In the genomic region with DNA sequence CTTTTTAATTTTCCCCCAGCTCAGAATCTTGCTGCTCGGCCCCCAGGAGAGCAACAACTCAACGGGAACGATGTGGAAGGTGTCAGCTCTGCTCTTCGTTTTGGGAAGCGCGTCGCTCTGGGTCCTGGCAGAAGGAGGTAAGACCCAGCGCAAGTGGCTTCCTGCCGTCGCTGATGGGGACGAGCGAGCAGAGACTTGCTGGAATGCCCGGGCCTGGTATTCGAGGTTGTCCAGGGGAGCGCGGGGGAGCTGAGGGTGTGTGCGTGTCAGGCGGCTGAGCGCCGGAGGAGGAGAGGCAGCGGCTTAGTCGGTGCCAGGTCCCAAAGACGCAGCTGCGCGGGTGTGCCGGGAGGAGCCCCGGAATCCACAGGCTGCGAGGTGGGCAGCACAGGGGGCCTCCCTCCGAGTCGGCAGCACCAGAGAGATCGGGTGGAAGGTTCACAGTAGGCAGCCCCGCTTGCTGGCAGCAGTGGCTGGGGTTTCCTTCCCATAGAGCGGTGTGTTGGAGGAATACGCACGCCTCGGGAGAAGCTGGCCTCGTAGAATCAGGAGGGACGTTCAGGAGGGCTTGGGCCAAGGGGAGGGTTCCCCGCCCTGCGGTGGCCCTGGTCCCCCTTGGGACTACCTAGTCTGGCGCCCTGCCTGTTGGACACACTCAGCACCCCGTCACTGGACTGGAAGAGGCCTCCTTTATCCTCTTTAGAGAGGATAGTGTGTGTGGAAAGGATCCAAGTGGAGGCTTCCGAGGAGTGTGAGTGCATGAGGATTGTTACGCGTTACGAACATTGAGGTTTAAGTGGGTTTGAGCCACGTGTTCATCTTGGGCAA, we compare ENCODE assay signal across 11 cellular contexts. TPM values are rescaled to one million over a fixed set of nuclear protein-coding genes. Genes with fewer than 3 reads are reported as not detected.
DNase-seq lines count a peak whose midpoint lies in the region; ATAC-seq and TF ChIP-seq lines count a peak whose summit lies in the region.
"Had no signal": no experiment of that assay in that cellular context is flagged by ENCODE, and none has a peak within 500 bp of the region (broad histone marks: within the 10 kb centered on the region; RNA-seq: fewer than 3 reads in every experiment).

No MANE protein-coding gene starts in this region.

- H3K4me1 ChIP-seq in BLaER1 treated with 17β-estradiol and CSF1 and Interleukin-3, amounts not matched to agents 10 nM and 100 nM: peaks cover 17 to 24% (median 22%) of the 10 kb centered on the region in 10 experiments
- H3K4me1 ChIP-seq in left ventricle myocardium inferior (peaks cover 50% of the 10 kb centered on the region), MM.1S (ENCODE audit: low read length) (no peaks in the 10 kb centered on the region)

- H3K4me3 ChIP-seq in BLaER1 treated with 17β-estradiol and CSF1 and Interleukin-3, amounts not matched to agents 10 nM and 100 nM: no peak overlapping the region
- peak overlapping the region; percentile 72 for H3K4me3 ChIP-seq in left ventricle myocardium inferior
- H3K4me3 ChIP-seq in MM.1S (ENCODE audit: low read length): no peak overlapping the region

- H4K20me1 ChIP-seq in BLaER1 treated with 17β-estradiol and CSF1 and Interleukin-3, amounts not matched to agents 10 nM and 100 nM: no peaks in the 10 kb centered on the region
- H4K20me1 ChIP-seq in MM.1S (ENCODE audit: insufficient read depth, low read length): no peaks in the 10 kb centered on the region

- intact Hi-C loops in left ventricle myocardium inferior (cut with micrococcal nuclease): no loop called here

- DNase-seq in WTC11 (ENCODE audit: low spot score) (peak; percentile 57), left ventricle myocardium inferior (peak; percentile 42), pons (ENCODE audit: low spot score) (peak; percentile 45), NCI-H82 (lab: John Stamatoyannopoulos, UW) (no peak), MM.1S (no peak), DMS153 treated with DMSO at 0.1 percent for 48 hours (lab: John Stamatoyannopoulos, UW; ENCODE audit: unreplicated experiment) (no peak)
- DNase-seq: activated CD8-positive, alpha-beta memory T cell treated with anti-CD3 and anti-CD28 coated beads, Interleukin-2, amount 50 U/mL, for 48 hours; DND-41; naive thymus-derived CD8-positive, alpha-beta T cell had no signal

- H3F3A ChIP-seq in MM.1S (ENCODE audit: insufficient read depth, low read length): no peaks in the 10 kb centered on the region

- no peaks in the 10 kb centered on the region for H3K9me3 Mint-ChIP-seq in WTC11

- no peak overlapping the region for H3K9ac ChIP-seq in BLaER1 treated with 17β-estradiol and CSF1 and Interleukin-3, amounts not matched to agents 10 nM and 100 nM
- H3K9ac ChIP-seq in MM.1S (ENCODE audit: low read length): no peak overlapping the region

- TF ChIP-seq CTCF in WTC11 (IDR thresholded peaks at IDR 0.05) (no peak), left ventricle myocardium inferior (IDR thresholded peaks at IDR 0.05; ENCODE audit: borderline replicate concordance) (no peak), MM.1S (IDR thresholded peaks at IDR 0.05; ENCODE audit: low read length) (no peak)

- no peak overlapping the region for H3K27ac ChIP-seq in BLaER1 treated with 17β-estradiol and CSF1 and Interleukin-3, amounts not matched to agents 10 nM and 100 nM
- H3K27ac ChIP-seq in left ventricle myocardium inferior (replicated peaks) (peak overlapping the region; percentile 81), MM.1S (ENCODE audit: low read length) (no peak overlapping the region)

- no peaks in the 10 kb centered on the region for H3K79me2 ChIP-seq in MM.1S (ENCODE audit: low read length)

- peak overlapping the region; percentile 92 for H3K4me3 Mint-ChIP-seq in WTC11
- H3K4me3 Mint-ChIP-seq: naive thymus-derived CD8-positive, alpha-beta T cell had no signal

- peaks cover 58% of the 10 kb centered on the region for H3K4me1 Mint-ChIP-seq in WTC11

- no peaks in the 10 kb centered on the region; a peak in 1 of 22 replicates for H3K27me3 ChIP-seq in BLaER1 treated with 17β-estradiol and CSF1 and Interleukin-3, amounts not matched to agents 10 nM and 100 nM
- H3K27me3 ChIP-seq in left ventricle myocardium inferior (ENCODE audit: low read depth) (peaks cover 42% of the 10 kb centered on the region), MM.1S (replicated peaks; ENCODE audit: insufficient read depth, low read length) (peaks cover 28% of the 10 kb centered on the region)

- peaks cover 4% of the 10 kb centered on the region; the same call in 1 of the 2 replicates for H3K36me3 Mint-ChIP-seq in WTC11

- ATAC-seq in WTC11: peak; percentile 29
- ATAC-seq in HG02973 (IDR thresholded peaks at IDR 0.05; ENCODE audit: unreplicated experiment): no peak
- ATAC-seq: naive thymus-derived CD8-positive, alpha-beta T cell had no signal

- H3K27ac Mint-ChIP-seq in WTC11: peak overlapping the region; percentile 85
- H3K27ac Mint-ChIP-seq: naive thymus-derived CD8-positive, alpha-beta T cell had no signal

- no peak overlapping the region for H2AFZ ChIP-seq in MM.1S (ENCODE audit: low read length)

- peak overlapping the region; percentile 34 to 77 (median 57) for H3K4me2 ChIP-seq in BLaER1 treated with 17β-estradiol and CSF1 and Interleukin-3, amounts not matched to agents 10 nM and 100 nM
- H3K4me2 ChIP-seq in MM.1S (ENCODE audit: low read depth, low read length): no peak overlapping the region

- no peaks in the 10 kb centered on the region for H3K36me3 ChIP-seq in BLaER1 treated with 17β-estradiol and CSF1 and Interleukin-3, amounts not matched to agents 10 nM and 100 nM
- H3K36me3 ChIP-seq in left ventricle myocardium inferior (no peaks in the 10 kb centered on the region), MM.1S (replicated peaks; ENCODE audit: insufficient read depth, low read length) (no peaks in the 10 kb centered on the region)

- POLR2A ChIA-PET in WTC11 (lab: Charles Lee): interaction anchor here (0.6 kb wide), 1 partner anchor 112 kb away, joined by 3 read pairs; no protein-coding TSS in a partner anchor

- no peaks in the 10 kb centered on the region for H3K9me2 ChIP-seq in MM.1S (replicated peaks; ENCODE audit: insufficient read depth, low read length)

- CTCF ChIA-PET in WTC11 (lab: Charles Lee): interaction anchor here (0.6 to 4.4 kb wide), 4 partner anchors 13 to 1461 kb away, joined by 3 to 27 read pairs (median 4); partner anchors contain the start of gene LRRC38

- H3K27me3 Mint-ChIP-seq in WTC11 (ENCODE audit: low read depth): peaks cover 7% of the 10 kb centered on the region; the same call in 1 of the 2 replicates

- peaks cover 0 to 15% (median 11%) of the 10 kb centered on the region in 11 experiments; a peak in 11 of 22 replicates for H3K9me3 ChIP-seq in BLaER1 treated with 17β-estradiol and CSF1 and Interleukin-3, amounts not matched to agents 10 nM and 100 nM (replicated peaks in 1 of 11)
- H3K9me3 ChIP-seq in left ventricle myocardium inferior (replicated peaks) (no peaks in the 10 kb centered on the region), MM.1S (replicated peaks; ENCODE audit: insufficient read depth, low read length) (no peaks in the 10 kb centered on the region)

TF ChIP-seq in WTC11, 78 proteins besides CTCF, POLR2A, EP300 and RAD21:
- TF ChIP-seq ZNF512 (CRISPR knock-in tag; IDR thresholded peaks at IDR 0.05; ENCODE audit: borderline replicate concordance) (no peak), FOXK1 (CRISPR knock-in tag; IDR thresholded peaks at IDR 0.05) (0 out of 2 replicates have a peak, but pooled peaks have one; percentile 13), NFE2L1 (CRISPR knock-in tag; IDR thresholded peaks at IDR 0.05) (0 out of 2 replicates have a peak, but pooled peaks have one; percentile 17), JAZF1 (CRISPR knock-in tag; IDR thresholded peaks at IDR 0.05) (no peak), SP1 (CRISPR knock-in tag; conservative IDR thresholded peaks at IDR 0.05) (peak; percentile 24; the same call in 1 of the 2 replicates), TP53 (CRISPR knock-in tag; IDR thresholded peaks at IDR 0.05) (0 out of 2 replicates have a peak, but pooled peaks have one; percentile 58)

RNA-seq across cellular contexts. Expression of gene PDPN, which starts 0.5 kb away (rescaled TPM):
- total RNA-seq in WTC11 (2021): 128 to 158 TPM (median 135 TPM) in 3 replicates
- 16.7 TPM for total RNA-seq in left ventricle myocardium inferior
- total RNA-seq: naive thymus-derived CD8-positive, alpha-beta T cell had no signal

Comparison
In these comparisons a context has a peak if more than half of its experiments do, and no peak if none do; other contexts are left out.
1. DNase-seq: peak in WTC11 (single experiment), left ventricle myocardium inferior (single experiment) and pons (single experiment); none in NCI-H82 (single experiment), MM.1S (single experiment) and DMS153 treated with DMSO at 0.1 percent for 48 hours (single experiment).